Comparison of ENCODE assay signal across 8 cellular contexts in genomic region chr4:70688795-70689231, GRCh38. TPM values are rescaled to one million over a fixed set of nuclear protein-coding genes. Genes with fewer than 3 reads are reported as not detected.
DNase-seq lines count a peak whose midpoint lies in the region; ATAC-seq, FAIRE-seq and TF ChIP-seq lines count a peak whose summit lies in the region.

No MANE protein-coding gene starts in this region.

- H3K9me3 Mint-ChIP-seq in activated T-helper 2 cell treated with anti-CD3 and anti-CD28 coated beads, Interferon-gamma antibody, Interleukin-2, Interleukin-4, amounts not matched to agents 10 μg/mL and 5 μg/mL and 100 μg/mL, durations not matched to agents 14 hours and 24 hours and 36 hours, result no peaks in the 10 kb centered on the region

- H3K36me3 ChIP-seq in iPS DF 6.9 (ENCODE audit: control insufficient read depth, insufficient read depth, low read length) (no peaks in the 10 kb centered on the region), spleen (peaks cover 0 to 31% (median 5%) of the 10 kb centered on the region in 6 donors)

- H3K9me3 ChIP-seq in iPS DF 6.9 (ENCODE audit: control insufficient read depth, insufficient read depth, low read length) (no peaks in the 10 kb centered on the region), spleen (no peaks in the 10 kb centered on the region)

- DNase-seq in GM12892 (ENCODE audit: insufficient read length) (no peak), iPS DF 6.9 (ENCODE audit: low read depth, low spot score) (no peak), spleen (peak; percentile 75), NCI-H187 treated with DMSO at 0.1 percent for 48 hours (lab: John Stamatoyannopoulos, UW) (no peak), SHP77 treated with DMSO at 0.1 percent for 48 hours (lab: John Stamatoyannopoulos, UW) (no peak), NCI-H526 (lab: John Stamatoyannopoulos, UW) (no peak)
- DNase-seq in activated T-helper 2 cell treated with anti-CD3 and anti-CD28 coated beads, Interferon-gamma antibody, Interleukin-2, Interleukin-4, amounts not matched to agents 10 μg/mL and 5 μg/mL and 100 μg/mL, durations not matched to agents 14 hours and 24 hours and 36 hours (ENCODE audit: low spot score), result peak; percentile 19

- FAIRE-seq in GM12892 (lab: Jason Lieb, UNC), result peak; percentile 73

- peak overlapping the region; percentile 86 for H3K27ac Mint-ChIP-seq in activated T-helper 2 cell treated with anti-CD3 and anti-CD28 coated beads, Interferon-gamma antibody, Interleukin-2, Interleukin-4, amounts not matched to agents 10 μg/mL and 5 μg/mL and 100 μg/mL, durations not matched to agents 14 hours and 24 hours and 36 hours

- H3K27ac ChIP-seq in iPS DF 6.9 (ENCODE audit: low read length), result no peak overlapping the region
- peak overlapping the region; percentile 89 to 99 (median 92) for H3K27ac ChIP-seq in spleen

- H3K36me3 Mint-ChIP-seq in activated T-helper 2 cell treated with anti-CD3 and anti-CD28 coated beads, Interferon-gamma antibody, Interleukin-2, Interleukin-4, amounts not matched to agents 10 μg/mL and 5 μg/mL and 100 μg/mL, durations not matched to agents 14 hours and 24 hours and 36 hours (ENCODE audit: low read depth), result peaks cover 41% of the 10 kb centered on the region

- no CpG with 5 or more reads among the region's 19 CpGs for WGBS in iPS DF 6.9 (ENCODE audit: insufficient coverage, insufficient read length)
- 1 to 4% (median 2%) methylated on average over 19 of the region's 19 CpGs for WGBS in spleen, 5 donors

- no peak for TF ChIP-seq CTCF in spleen (IDR thresholded peaks at IDR 0.05 in 8 of 11, conservative IDR thresholded peaks at IDR 0.05 in 3 of 11)

- TF ChIP-seq POLR2A in GM12892 (IDR thresholded peaks at IDR 0.05; ENCODE audit: low read depth, low read length) (no peak), spleen (IDR thresholded peaks at IDR 0.05) (no peak)

- H3K4me1 Mint-ChIP-seq in activated T-helper 2 cell treated with anti-CD3 and anti-CD28 coated beads, Interferon-gamma antibody, Interleukin-2, Interleukin-4, amounts not matched to agents 10 μg/mL and 5 μg/mL and 100 μg/mL, durations not matched to agents 14 hours and 24 hours and 36 hours (ENCODE audit: low read depth), result peaks cover 30% of the 10 kb centered on the region

- peak; percentile 2 for ATAC-seq in HG03354 (IDR thresholded peaks at IDR 0.05; ENCODE audit: poor library complexity, severe bottlenecking, unreplicated experiment)

- no peaks in the 10 kb centered on the region for H3K27me3 Mint-ChIP-seq in activated T-helper 2 cell treated with anti-CD3 and anti-CD28 coated beads, Interferon-gamma antibody, Interleukin-2, Interleukin-4, amounts not matched to agents 10 μg/mL and 5 μg/mL and 100 μg/mL, durations not matched to agents 14 hours and 24 hours and 36 hours (ENCODE audit: low read depth)

- peak overlapping the region; percentile 73 for H3K4me3 ChIP-seq in iPS DF 6.9 (ENCODE audit: low read length)
- H3K4me3 ChIP-seq in spleen, result peak overlapping the region; percentile 73 to 84 (median 82)

- H3K27me3 ChIP-seq in iPS DF 6.9 (ENCODE audit: control insufficient read depth, insufficient read depth, low read length) (no peaks in the 10 kb centered on the region), spleen (replicated peaks in 1 of 7) (no peaks in the 10 kb centered on the region)

- no peaks in the 10 kb centered on the region for H3K4me1 ChIP-seq in iPS DF 6.9 (ENCODE audit: control insufficient read depth, insufficient read depth, low read length)
- H3K4me1 ChIP-seq in spleen, result peaks cover 26 to 61% (median 49%) of the 10 kb centered on the region in 6 donors

- H3K4me3 Mint-ChIP-seq in activated T-helper 2 cell treated with anti-CD3 and anti-CD28 coated beads, Interferon-gamma antibody, Interleukin-2, Interleukin-4, amounts not matched to agents 10 μg/mL and 5 μg/mL and 100 μg/mL, durations not matched to agents 14 hours and 24 hours and 36 hours (ENCODE audit: low read depth), result peak overlapping the region; percentile 98

- intact Hi-C loops in activated T-helper 2 cell treated with anti-CD3 and anti-CD28 coated beads, Interferon-gamma antibody, Interleukin-2, Interleukin-4, amounts not matched to agents 10 μg/mL and 5 μg/mL and 100 μg/mL, durations not matched to agents 14 hours and 24 hours and 36 hours (cut with micrococcal nuclease), result loop anchor here (1.0 to 5.0 kb wide), 9 partner anchors 16 to 318 kb away; partner anchors contain the start of genes GRSF1 and MOB1B
- intact Hi-C loops in spleen (cut with DNase I; ENCODE audit: low total_unique reads), result loop anchor here (10.0 kb wide), 1 partner anchor 306 kb away; the partner anchor contains the start of gene DCK

RNA-seq across cellular contexts. Expression of gene UTP3, which starts 0.5 kb away (rescaled TPM):
- 26.0 TPM for polyA plus RNA-seq in GM12892 (2012; ENCODE audit: missing spikeins)
- 44.1 and 46.3 TPM in 2 replicates for total RNA-seq in activated T-helper 2 cell treated with anti-CD3 and anti-CD28 coated beads, Interferon-gamma antibody, Interleukin-2, Interleukin-4, amounts not matched to agents 10 μg/mL and 5 μg/mL and 100 μg/mL, durations not matched to agents 14 hours and 24 hours and 36 hours
- total RNA-seq in spleen, result 10 to 100 TPM; 29.0 to 45.1 (median 37.6) TPM
- 10 to 100 TPM; 37.3 to 51.3 (median 47.3) TPM for polyA plus RNA-seq in spleen

RNA-seq across cellular contexts. Expression of gene JCHAIN, which starts 22.5 kb away (rescaled TPM):
- 270 TPM for polyA plus RNA-seq in GM12892 (2012; ENCODE audit: missing spikeins)
- total RNA-seq in activated T-helper 2 cell treated with anti-CD3 and anti-CD28 coated beads, Interferon-gamma antibody, Interleukin-2, Interleukin-4, amounts not matched to agents 10 μg/mL and 5 μg/mL and 100 μg/mL, durations not matched to agents 14 hours and 24 hours and 36 hours, result not detected in 2 replicates
- total RNA-seq in spleen, result 1,000 to 10,000 TPM in 1 of 7 donors, 100 to 1,000 TPM in 6; 185 to 1,125 (median 538) TPM
- 100 to 1,000 TPM in 1 of 3 donors, 10 to 100 TPM in 2; 64.8 to 181 (median 96.9) TPM for polyA plus RNA-seq in spleen

RNA-seq across cellular contexts. Expression of gene RUFY3, which starts 33.0 kb away (rescaled TPM):
- polyA plus RNA-seq in GM12892 (2012; ENCODE audit: missing spikeins), result 8.2 TPM
- 20.5 and 22.3 TPM in 2 replicates for total RNA-seq in activated T-helper 2 cell treated with anti-CD3 and anti-CD28 coated beads, Interferon-gamma antibody, Interleukin-2, Interleukin-4, amounts not matched to agents 10 μg/mL and 5 μg/mL and 100 μg/mL, durations not matched to agents 14 hours and 24 hours and 36 hours
- total RNA-seq in spleen, result 10 to 100 TPM; 41.6 to 96.8 (median 88.3) TPM
- polyA plus RNA-seq in spleen, result 10 to 100 TPM; 19.2 to 29.1 (median 23.3) TPM

Comparison
In these comparisons a context has a peak if more than half of its experiments do, and no peak if none do; other contexts are left out.
1. DNase-seq: peak in activated T-helper 2 cell treated with anti-CD3 and anti-CD28 coated beads, Interferon-gamma antibody, Interleukin-2, Interleukin-4, amounts not matched to agents 10 μg/mL and 5 μg/mL and 100 μg/mL, durations not matched to agents 14 hours and 24 hours and 36 hours (single experiment) and spleen (single experiment); none in GM12892 (single experiment), iPS DF 6.9 (single experiment), NCI-H187 treated with DMSO at 0.1 percent for 48 hours (single experiment), SHP77 treated with DMSO at 0.1 percent for 48 hours (single experiment) and NCI-H526 (0 of 2).
2. RNA of gene JCHAIN, which starts 22.5 kb away (total RNA-seq): 185 to 1,125 TPM in spleen; not detected in activated T-helper 2 cell treated with anti-CD3 and anti-CD28 coated beads, Interferon-gamma antibody, Interleukin-2, Interleukin-4, amounts not matched to agents 10 μg/mL and 5 μg/mL and 100 μg/mL, durations not matched to agents 14 hours and 24 hours and 36 hours; every median in the first group is over 100 times any median in the second.